9 cellular contexts compared by ENCODE assay signal in genomic region chr1:50774759-50775351, GRCh38.
A peak's percentile ranks its signal among the peaks of the same experiment; 100 is the strongest.
DNase-seq lines count a peak whose midpoint lies in the region; ATAC-seq, FAIRE-seq and TF ChIP-seq lines count a peak whose summit lies in the region.
"Had no signal": no experiment of that assay in that cellular context is flagged by ENCODE, and none has a peak within 500 bp of the region (broad histone marks: within the 10 kb centered on the region; RNA-seq: fewer than 3 reads in every experiment).

No MANE protein-coding gene starts in this region.

- no peak for FAIRE-seq in astrocyte (lab: Jason Lieb, UNC)

- no peak overlapping the region for H3K27ac Mint-ChIP-seq in GM23338
- H3K27ac Mint-ChIP-seq in astrocyte (ENCODE audit: unreplicated experiment) = no peak overlapping the region

- H3K27ac ChIP-seq in GM23338 (ENCODE audit: low read depth) = no peak overlapping the region
- H3K27ac ChIP-seq in astrocyte (ENCODE audit: low read depth, low read length) = no peak overlapping the region
- no peak overlapping the region for H3K27ac ChIP-seq in suprapubic skin

- H3F3A ChIP-seq in GM23338 (replicated peaks; ENCODE audit: low read depth) = no peaks in the 10 kb centered on the region

- no peak for TF ChIP-seq EP300 in suprapubic skin (IDR thresholded peaks at IDR 0.05)

- TF ChIP-seq POLR2A in suprapubic skin (IDR thresholded peaks at IDR 0.05) = no peak

- H3K9me3 ChIP-seq in astrocyte (ENCODE audit: insufficient read depth, low read depth, low read length) (no peaks in the 10 kb centered on the region), suprapubic skin (no peaks in the 10 kb centered on the region)

- no peaks in the 10 kb centered on the region for H4K20me1 ChIP-seq in GM23338 (replicated peaks; ENCODE audit: insufficient read depth)
- peaks cover 5% of the 10 kb centered on the region for H4K20me1 ChIP-seq in astrocyte (ENCODE audit: insufficient read depth, low read length)

- no peaks in the 10 kb centered on the region for H3K27me3 ChIP-seq in GM23338 (ENCODE audit: insufficient read depth)
- no peaks in the 10 kb centered on the region for H3K27me3 ChIP-seq in astrocyte (ENCODE audit: insufficient read depth, low read length)
- H3K27me3 ChIP-seq in suprapubic skin = no peaks in the 10 kb centered on the region

- H3K9ac ChIP-seq in astrocyte (ENCODE audit: low read length) = no peak overlapping the region

- no peaks in the 10 kb centered on the region for H3K79me2 ChIP-seq in GM23338 (replicated peaks; ENCODE audit: insufficient read depth)
- no peaks in the 10 kb centered on the region for H3K79me2 ChIP-seq in astrocyte (ENCODE audit: insufficient read depth, low read length)

- H3K9me2 ChIP-seq in GM23338 (ENCODE audit: insufficient read depth) = no peaks in the 10 kb centered on the region

- DNase-seq in COLO829 (ENCODE audit: low spot score) (peak; percentile 19), GM23338 (ENCODE audit: low spot score) (peak; percentile 81), NCI-H2227 (lab: John Stamatoyannopoulos, UW; ENCODE audit: unreplicated experiment) (peak; percentile 77), astrocyte (ENCODE audit: low read depth) (peak; percentile 37), iPS-NIHi7 (ENCODE audit: extremely low spot score) (peak; percentile 39), suprapubic skin (ENCODE audit: low spot score in 2 of 2) (no peak)
- no peak for DNase-seq in activated naive CD4-positive, alpha-beta T cell treated with anti-CD3 and anti-CD28 coated beads, Interleukin-2, amount 50 U/mL, for 16 hours
- DNase-seq: right cardiac atrium had no signal

- H3K27me3 Mint-ChIP-seq in GM23338 (ENCODE audit: insufficient read depth, low read depth, poor library complexity) (no peaks in the 10 kb centered on the region), astrocyte (ENCODE audit: low read depth, unreplicated experiment) (no peaks in the 10 kb centered on the region)

- TF ChIP-seq CTCF in GM23338 (conservative IDR thresholded peaks at IDR 0.05; ENCODE audit: low read depth in 2 of 2) = peak; percentile 78
- TF ChIP-seq CTCF in astrocyte (IDR thresholded peaks at IDR 0.05; ENCODE audit: insufficient read depth, low read depth, low read length) = peak; percentile 69
- TF ChIP-seq CTCF in suprapubic skin (IDR thresholded peaks at IDR 0.05) = peak; percentile 36 to 49

- WGBS in suprapubic skin = 3% methylated on average over 2 of the region's 2 CpGs

- H3K4me1 Mint-ChIP-seq in GM23338 (no peaks in the 10 kb centered on the region), astrocyte (ENCODE audit: low read depth, unreplicated experiment) (no peaks in the 10 kb centered on the region)

- H3K4me3 ChIP-seq in GM23338 (no peak overlapping the region), astrocyte (ENCODE audit: insufficient read depth, low read depth, low read length) (no peak overlapping the region), suprapubic skin (no peak overlapping the region)

- H3K36me3 Mint-ChIP-seq in GM23338 (ENCODE audit: low read depth) = no peaks in the 10 kb centered on the region
- no peaks in the 10 kb centered on the region for H3K36me3 Mint-ChIP-seq in astrocyte (ENCODE audit: low read depth, unreplicated experiment)

- H3K4me1 ChIP-seq in GM23338 (ENCODE audit: insufficient read depth) = no peaks in the 10 kb centered on the region
- no peaks in the 10 kb centered on the region for H3K4me1 ChIP-seq in astrocyte (ENCODE audit: insufficient read depth, low read length)
- no peaks in the 10 kb centered on the region for H3K4me1 ChIP-seq in suprapubic skin

- H2AFZ ChIP-seq in GM23338 (no peak overlapping the region), astrocyte (ENCODE audit: low read depth, low read length) (no peak overlapping the region)

- no peaks in the 10 kb centered on the region for H3K36me3 ChIP-seq in GM23338 (ENCODE audit: insufficient read depth)
- no peaks in the 10 kb centered on the region for H3K36me3 ChIP-seq in astrocyte (ENCODE audit: insufficient read depth, low read length)
- peaks cover 9% of the 10 kb centered on the region for H3K36me3 ChIP-seq in suprapubic skin

- no peak overlapping the region for H3K4me2 ChIP-seq in GM23338
- H3K4me2 ChIP-seq in astrocyte (ENCODE audit: low read length) = no peak overlapping the region

- ATAC-seq in GM23338 (peak; percentile 47; the same call in 2 of the 3 replicates), GM21423 (IDR thresholded peaks at IDR 0.05; ENCODE audit: unreplicated experiment) (no peak)

- H3K4me3 Mint-ChIP-seq in GM23338 (no peak overlapping the region), astrocyte (ENCODE audit: unreplicated experiment) (no peak overlapping the region)

- H3K9me3 Mint-ChIP-seq in GM23338 = no peaks in the 10 kb centered on the region
- no peaks in the 10 kb centered on the region for H3K9me3 Mint-ChIP-seq in astrocyte (ENCODE audit: unreplicated experiment)

TF ChIP-seq in GM23338, 12 proteins besides CTCF, POLR2A, EP300 and RAD21 (continues in another document):
- no peak for TF ChIP-seq NANOG (IDR thresholded peaks at IDR 0.05; ENCODE audit: borderline replicate concordance)
- TF ChIP-seq JUNB (IDR thresholded peaks at IDR 0.05; ENCODE audit: unreplicated experiment) = no peak
- TF ChIP-seq ZNF331 (CRISPR knock-in tag; IDR thresholded peaks at IDR 0.05; ENCODE audit: low read depth) = no peak
- no peak for TF ChIP-seq ZNF114 (CRISPR knock-in tag; IDR thresholded peaks at IDR 0.05)
- TF ChIP-seq, protein P1, sequence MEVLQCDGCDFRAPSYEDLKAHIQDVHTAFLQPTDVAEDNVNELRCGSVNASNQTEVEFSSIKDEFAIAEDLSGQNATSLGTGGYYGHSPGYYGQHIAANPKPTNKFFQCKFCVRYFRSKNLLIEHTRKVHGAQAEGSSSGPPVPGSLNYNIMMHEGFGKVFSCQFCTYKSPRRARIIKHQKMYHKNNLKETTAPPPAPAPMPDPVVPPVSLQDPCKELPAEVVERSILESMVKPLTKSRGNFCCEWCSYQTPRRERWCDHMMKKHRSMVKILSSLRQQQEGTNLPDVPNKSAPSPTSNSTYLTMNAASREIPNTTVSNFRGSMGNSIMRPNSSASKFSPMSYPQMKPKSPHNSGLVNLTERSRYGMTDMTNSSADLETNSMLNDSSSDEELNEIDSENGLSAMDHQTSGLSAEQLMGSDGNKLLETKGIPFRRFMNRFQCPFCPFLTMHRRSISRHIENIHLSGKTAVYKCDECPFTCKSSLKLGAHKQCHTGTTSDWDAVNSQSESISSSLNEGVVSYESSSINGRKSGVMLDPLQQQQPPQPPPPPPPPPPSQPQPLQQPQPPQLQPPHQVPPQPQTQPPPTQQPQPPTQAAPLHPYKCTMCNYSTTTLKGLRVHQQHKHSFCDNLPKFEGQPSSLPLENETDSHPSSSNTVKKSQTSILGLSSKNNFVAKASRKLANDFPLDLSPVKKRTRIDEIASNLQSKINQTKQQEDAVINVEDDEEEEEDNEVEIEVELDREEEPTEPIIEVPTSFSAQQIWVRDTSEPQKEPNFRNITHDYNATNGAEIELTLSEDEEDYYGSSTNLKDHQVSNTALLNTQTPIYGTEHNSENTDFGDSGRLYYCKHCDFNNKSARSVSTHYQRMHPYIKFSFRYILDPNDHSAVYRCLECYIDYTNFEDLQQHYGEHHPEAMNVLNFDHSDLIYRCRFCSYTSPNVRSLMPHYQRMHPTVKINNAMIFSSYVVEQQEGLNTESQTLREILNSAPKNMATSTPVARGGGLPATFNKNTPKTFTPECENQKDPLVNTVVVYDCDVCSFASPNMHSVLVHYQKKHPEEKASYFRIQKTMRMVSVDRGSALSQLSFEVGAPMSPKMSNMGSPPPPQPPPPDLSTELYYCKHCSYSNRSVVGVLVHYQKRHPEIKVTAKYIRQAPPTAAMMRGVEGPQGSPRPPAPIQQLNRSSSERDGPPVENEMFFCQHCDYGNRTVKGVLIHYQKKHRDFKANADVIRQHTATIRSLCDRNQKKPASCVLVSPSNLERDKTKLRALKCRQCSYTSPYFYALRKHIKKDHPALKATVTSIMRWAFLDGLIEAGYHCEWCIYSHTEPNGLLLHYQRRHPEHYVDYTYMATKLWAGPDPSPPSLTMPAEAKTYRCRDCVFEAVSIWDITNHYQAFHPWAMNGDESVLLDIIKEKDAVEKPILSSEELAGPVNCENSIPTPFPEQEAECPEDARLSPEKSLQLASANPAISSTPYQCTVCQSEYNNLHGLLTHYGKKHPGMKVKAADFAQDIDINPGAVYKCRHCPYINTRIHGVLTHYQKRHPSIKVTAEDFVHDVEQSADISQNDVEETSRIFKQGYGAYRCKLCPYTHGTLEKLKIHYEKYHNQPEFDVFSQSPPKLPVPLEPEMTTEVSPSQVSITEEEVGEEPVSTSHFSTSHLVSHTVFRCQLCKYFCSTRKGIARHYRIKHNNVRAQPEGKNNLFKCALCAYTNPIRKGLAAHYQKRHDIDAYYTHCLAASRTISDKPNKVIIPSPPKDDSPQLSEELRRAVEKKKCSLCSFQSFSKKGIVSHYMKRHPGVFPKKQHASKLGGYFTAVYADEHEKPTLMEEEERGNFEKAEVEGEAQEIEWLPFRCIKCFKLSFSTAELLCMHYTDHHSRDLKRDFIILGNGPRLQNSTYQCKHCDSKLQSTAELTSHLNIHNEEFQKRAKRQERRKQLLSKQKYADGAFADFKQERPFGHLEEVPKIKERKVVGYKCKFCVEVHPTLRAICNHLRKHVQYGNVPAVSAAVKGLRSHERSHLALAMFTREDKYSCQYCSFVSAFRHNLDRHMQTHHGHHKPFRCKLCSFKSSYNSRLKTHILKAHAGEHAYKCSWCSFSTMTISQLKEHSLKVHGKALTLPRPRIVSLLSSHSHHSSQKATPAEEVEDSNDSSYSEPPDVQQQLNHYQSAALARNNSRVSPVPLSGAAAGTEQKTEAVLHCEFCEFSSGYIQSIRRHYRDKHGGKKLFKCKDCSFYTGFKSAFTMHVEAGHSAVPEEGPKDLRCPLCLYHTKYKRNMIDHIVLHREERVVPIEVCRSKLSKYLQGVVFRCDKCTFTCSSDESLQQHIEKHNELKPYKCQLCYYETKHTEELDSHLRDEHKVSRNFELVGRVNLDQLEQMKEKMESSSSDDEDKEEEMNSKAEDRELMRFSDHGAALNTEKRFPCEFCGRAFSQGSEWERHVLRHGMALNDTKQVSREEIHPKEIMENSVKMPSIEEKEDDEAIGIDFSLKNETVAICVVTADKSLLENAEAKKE (CRISPR knock-in tag; IDR thresholded peaks at IDR 0.05) = no peak
- TF ChIP-seq, protein P2, sequence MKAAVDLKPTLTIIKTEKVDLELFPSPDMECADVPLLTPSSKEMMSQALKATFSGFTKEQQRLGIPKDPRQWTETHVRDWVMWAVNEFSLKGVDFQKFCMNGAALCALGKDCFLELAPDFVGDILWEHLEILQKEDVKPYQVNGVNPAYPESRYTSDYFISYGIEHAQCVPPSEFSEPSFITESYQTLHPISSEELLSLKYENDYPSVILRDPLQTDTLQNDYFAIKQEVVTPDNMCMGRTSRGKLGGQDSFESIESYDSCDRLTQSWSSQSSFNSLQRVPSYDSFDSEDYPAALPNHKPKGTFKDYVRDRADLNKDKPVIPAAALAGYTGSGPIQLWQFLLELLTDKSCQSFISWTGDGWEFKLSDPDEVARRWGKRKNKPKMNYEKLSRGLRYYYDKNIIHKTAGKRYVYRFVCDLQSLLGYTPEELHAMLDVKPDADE (IDR thresholded peaks at IDR 0.05) = no peak
- TF ChIP-seq STAT1 (IDR thresholded peaks at IDR 0.05; ENCODE audit: unreplicated experiment) = no peak
- TF ChIP-seq CREB1 (CRISPR knock-in tag; IDR thresholded peaks at IDR 0.05; ENCODE audit: low read depth) = no peak
- no peak for TF ChIP-seq POLR2AphosphoS5 (IDR thresholded peaks at IDR 0.05; ENCODE audit: low read depth)

Comparison
In these comparisons a context has a peak if more than half of its experiments do, and no peak if none do; other contexts are left out.
1. DNase-seq: peak in COLO829 (single experiment), GM23338 (single experiment), NCI-H2227 (single experiment), astrocyte (single experiment) and iPS-NIHi7 (single experiment); none in suprapubic skin (0 of 2) and activated naive CD4-positive, alpha-beta T cell treated with anti-CD3 and anti-CD28 coated beads, Interleukin-2, amount 50 U/mL, for 16 hours (single experiment).
2. Peak in every context shown above with its lines, with median percentiles within 50 percentile points of each other: CTCF ChIP-seq.